In genomic region chr10:25815236-25815635, GRCh38 we compare ENCODE assay signal across 16 cellular contexts.
"Had no signal": no experiment of that assay in that cellular context is flagged by ENCODE, and none has a peak within 500 bp of the region (broad histone marks: within the 10 kb centered on the region; RNA-seq: fewer than 3 reads in every experiment).

No MANE protein-coding gene starts in this region.

- H3K4me1 Mint-ChIP-seq: activated CD8-positive, alpha-beta memory T cell treated with anti-CD3 and anti-CD28 coated beads, Interleukin-2, amount 10 ng/mL, durations not matched to agents 7 days and 5 days had no signal

- H3K4me3 ChIP-seq: neural progenitor cell, ovary, sigmoid colon, stomach, testis, upper lobe of right lung had no signal

- H2AFZ ChIP-seq: neural progenitor cell had no signal

- H3K27me3 ChIP-seq: neural progenitor cell, ovary, sigmoid colon, stomach, testis, upper lobe of right lung had no signal

- H3K27me3 Mint-ChIP-seq: activated CD8-positive, alpha-beta memory T cell treated with anti-CD3 and anti-CD28 coated beads, Interleukin-2, amount 10 ng/mL, durations not matched to agents 7 days and 5 days; effector memory CD8-positive, alpha-beta T cell had no signal

- DNase-seq: activated CD8-positive, alpha-beta memory T cell treated with anti-CD3 and anti-CD28 coated beads, Interleukin-2, amount 10 ng/mL, durations not matched to agents 7 days and 5 days; activated naive CD4-positive, alpha-beta T cell treated with anti-CD3 and anti-CD28 coated beads, Interleukin-2, amount 50 U/mL, for 16 hours; activated T-cell treated with anti-CD3 and anti-CD28 coated beads, Interleukin-2, amount 50 U/mL, for 1 hour; cerebellar nuclear complex; effector memory CD8-positive, alpha-beta T cell; islet precursor cell; ovary; sigmoid colon; stimulated activated CD4-positive, alpha-beta T cell treated with anti-CD3 and anti-CD28 coated beads, Interleukin-1b, Interleukin-23, amount 100 ng/mL, for 48 hours; stomach; T-helper 9 cell; testis; upper lobe of right lung had no signal

- H3K9ac ChIP-seq: neural progenitor cell had no signal

- ATAC-seq: activated CD8-positive, alpha-beta memory T cell treated with anti-CD3 and anti-CD28 coated beads, Interleukin-2, amount 10 ng/mL, durations not matched to agents 7 days and 5 days; effector memory CD8-positive, alpha-beta T cell; left lobe of liver; upper lobe of right lung had no signal

- H3K4me3 Mint-ChIP-seq: activated CD8-positive, alpha-beta memory T cell treated with anti-CD3 and anti-CD28 coated beads, Interleukin-2, amount 10 ng/mL, durations not matched to agents 7 days and 5 days; dendritic cell treated with granulocyte-macrophage colony-stimulating factor and Interleukin-4, amounts not matched to agents 40 ng/mL and 50 ng/mL, for 4 days; effector memory CD8-positive, alpha-beta T cell; neural progenitor cell had no signal

- H3K36me3 Mint-ChIP-seq: activated CD8-positive, alpha-beta memory T cell treated with anti-CD3 and anti-CD28 coated beads, Interleukin-2, amount 10 ng/mL, durations not matched to agents 7 days and 5 days; neural progenitor cell had no signal

- H3K9me3 ChIP-seq: ovary, sigmoid colon, testis, upper lobe of right lung had no signal

- H3K27ac Mint-ChIP-seq: activated CD8-positive, alpha-beta memory T cell treated with anti-CD3 and anti-CD28 coated beads, Interleukin-2, amount 10 ng/mL, durations not matched to agents 7 days and 5 days; dendritic cell treated with granulocyte-macrophage colony-stimulating factor and Interleukin-4, amounts not matched to agents 40 ng/mL and 50 ng/mL, for 4 days; effector memory CD8-positive, alpha-beta T cell; neural progenitor cell had no signal

- H3K27ac ChIP-seq: neural progenitor cell, ovary, sigmoid colon, stomach, testis, upper lobe of right lung had no signal

- H3K36me3 ChIP-seq: neural progenitor cell, ovary, sigmoid colon, stomach, upper lobe of right lung had no signal

- H3K9me3 Mint-ChIP-seq: dendritic cell treated with granulocyte-macrophage colony-stimulating factor and Interleukin-4, amounts not matched to agents 40 ng/mL and 50 ng/mL, for 4 days had no signal

- H3K4me2 ChIP-seq: neural progenitor cell had no signal

- H3K4me1 ChIP-seq: sigmoid colon, stomach, testis, upper lobe of right lung had no signal
